Comparison of ENCODE assay signal across 32 cellular contexts in genomic region chr3:25272090-25272489, GRCh38.
"Had no signal": no experiment of that assay in that cellular context is flagged by ENCODE, and none has a peak within 500 bp of the region (broad histone marks: within the 10 kb centered on the region; RNA-seq: fewer than 3 reads in every experiment).

No MANE protein-coding gene starts in this region.

- H3K4me1 ChIP-seq: adrenal gland, body of pancreas, breast epithelium had no signal

- DNase-seq: activated B cell treated with CpG ODN at 0.5 μM for 24 hours; activated CD4-positive, alpha-beta memory T cell treated with anti-CD3 and anti-CD28 coated beads for 36 hours; activated CD4-positive, alpha-beta T cell treated with anti-CD3 and anti-CD28 coated beads for 4 hours; activated CD4-positive, alpha-beta T cell treated with anti-CD3 and anti-CD28 coated beads, Interleukin-2, amount 10 ng/mL, durations not matched to agents 24 days and 14 days; activated CD4-positive, alpha-beta T cell treated with anti-CD3 and anti-CD28 coated beads, Interleukin-2, amount 50 U/mL, for 1 hour; activated CD4-positive, alpha-beta T cell treated with anti-CD3 and anti-CD28 coated beads, Interleukin-2, amount 50 U/mL, for 4 hours; activated CD4-positive, CD25-positive, alpha-beta regulatory T cell treated with anti-CD3 and anti-CD28 coated beads, Interleukin-2, amount 50 U/mL, for 72 hours; activated CD8-positive, alpha-beta memory T cell treated with anti-CD3 and anti-CD28 coated beads, Interleukin-2, amount 50 U/mL, for 4 hours; activated CD8-positive, alpha-beta T cell treated with anti-CD3 and anti-CD28 coated beads for 36 hours; activated effector memory CD4-positive, alpha-beta T cell treated with anti-CD3 and anti-CD28 coated beads, Interleukin-2, amount 50 U/mL, for 16 hours; activated gamma-delta T cell treated with Interleukin-2 at 50 U/mL for 16 hours; activated naive CD4-positive, alpha-beta T cell; activated naive CD4-positive, alpha-beta T cell treated with anti-CD3 and anti-CD28 coated beads for 36 hours; activated naive CD4-positive, alpha-beta T cell treated with anti-CD3 and anti-CD28 coated beads, Interleukin-2, amount 50 U/mL, for 16 hours; activated naive CD8-positive, alpha-beta T cell treated with anti-CD3 and anti-CD28 coated beads for 36 hours; activated T-cell treated with anti-CD3 and anti-CD28 coated beads for 4 hours; activated T-cell treated with anti-CD3 and anti-CD28 coated beads, Interleukin-2, amount 50 U/mL, for 1 hour; activated T-cell treated with anti-CD3 and anti-CD28 coated beads, Interleukin-2, amount 50 U/mL, for 4 hours; activated T-cell treated with anti-CD3 and anti-CD28 coated beads, Interleukin-2, amount 50 U/mL, for 72 hours; adrenal gland; amniotic stem cell; aorta; body of pancreas; brain microvascular endothelial cell; central memory CD4-positive, alpha-beta T cell; T-helper 1 cell; T-helper 2 cell; T-helper 9 cell had no signal

- H3K4me3 ChIP-seq: adrenal gland, body of pancreas, breast epithelium had no signal

- H3K36me3 ChIP-seq: adrenal gland, brain microvascular endothelial cell, breast epithelium had no signal

- H3K27me3 ChIP-seq: adrenal gland, body of pancreas, brain microvascular endothelial cell, breast epithelium had no signal

- H3K27ac ChIP-seq: adrenal gland, body of pancreas, brain microvascular endothelial cell, breast epithelium, VCaP had no signal

- H3K9me3 ChIP-seq: adrenal gland, body of pancreas, breast epithelium had no signal

- ATAC-seq: activated CD8-positive, alpha-beta T cell treated with anti-CD3 and anti-CD28 coated beads for 36 hours; activated naive CD4-positive, alpha-beta T cell treated with anti-CD3 and anti-CD28 coated beads, Interleukin-2, amount 50 U/mL, for 72 hours; activated T-cell treated with anti-CD3 and anti-CD28 coated beads, Interleukin-2, amount 50 U/mL, for 4 hours; activated T-cell treated with anti-CD3 and anti-CD28 coated beads, Interleukin-2, amount 50 U/mL, for 72 hours; activated T-helper 17 cell treated with anti-CD3 and anti-CD28 coated beads, Interleukin-2, amount 50 U/mL, for 72 hours; body of pancreas had no signal
